ENCODE assay signal across 16 cellular contexts in the genomic region with DNA sequence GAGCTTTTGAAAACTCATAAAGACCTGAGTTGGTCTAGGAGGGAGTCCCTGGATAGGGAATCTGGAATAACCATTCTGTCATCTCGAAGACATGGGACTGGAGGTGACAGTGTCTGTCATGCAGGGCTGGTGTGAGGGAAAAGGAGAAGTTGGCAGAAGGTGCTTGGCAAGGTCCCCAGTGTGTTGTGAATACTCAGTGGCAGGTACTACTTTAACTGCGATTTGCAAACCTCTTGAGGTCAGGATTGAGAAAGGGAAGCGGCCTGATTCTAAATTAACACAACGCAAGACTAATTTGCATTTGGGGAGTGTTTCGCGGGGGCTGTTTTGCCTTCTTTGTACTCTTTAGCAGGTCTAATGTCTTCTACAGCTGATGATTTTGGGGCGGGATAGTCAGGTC.
DNase-seq lines count a peak whose midpoint lies in the region; ATAC-seq and TF ChIP-seq lines count a peak whose summit lies in the region.
"Had no signal": no experiment of that assay in that cellular context is flagged by ENCODE, and none has a peak within 500 bp of the region (broad histone marks: within the 10 kb centered on the region; RNA-seq: fewer than 3 reads in every experiment).

No MANE protein-coding gene starts in this region.

- DNase-seq in GM10248 (ENCODE audit: extremely low spot score): peak; percentile 34
- no peak for DNase-seq in NK-92 (lab: John Stamatoyannopoulos, UW; ENCODE audit: unreplicated experiment)
- no peak for DNase-seq in GDM1 (lab: John Stamatoyannopoulos, UW)
- no peak for DNase-seq in HK-2 (ENCODE audit: unreplicated experiment)
- no peak for DNase-seq in right lobe of liver
- DNase-seq: ACHN; activated CD4-positive, alpha-beta T cell treated with anti-CD3 and anti-CD28 coated beads, Interleukin-2, amount 10 ng/mL, durations not matched to agents 7 days and 5 days; DMS53; foreskin melanocyte; KBM-7; mesendoderm; SW 1271; transverse colon had no signal

- POLR2A ChIA-PET in GM10248 (lab: Yijun Ruan, JAX): no interaction called here

- peak; percentile 44 for ATAC-seq in GM19035 (IDR thresholded peaks at IDR 0.05; ENCODE audit: unreplicated experiment)
- peak; percentile 55 for ATAC-seq in HG02588 (IDR thresholded peaks at IDR 0.05; ENCODE audit: unreplicated experiment)
- ATAC-seq in HG03439 (IDR thresholded peaks at IDR 0.05; ENCODE audit: unreplicated experiment): peak; percentile 38
- no peak for ATAC-seq in right lobe of liver

- peaks cover 0 to 9% (median 0%) of the 10 kb centered on the region in 4 donors for H3K4me1 ChIP-seq in right lobe of liver

- intact Hi-C loops in right lobe of liver (cut with DNase I): no loop called here

- no peak for TF ChIP-seq POLR2A in right lobe of liver (IDR thresholded peaks at IDR 0.05)

- CTCF ChIA-PET in GM10248 (lab: Yijun Ruan, JAX): interaction anchor here (0.6 to 1.9 kb wide), 7 partner anchors 11 to 393 kb away, joined by 3 to 18 read pairs (median 3); no protein-coding TSS in a partner anchor

- no peaks in the 10 kb centered on the region for H3K27me3 ChIP-seq in right lobe of liver
- H3K27me3 ChIP-seq: transverse colon had no signal

- WGBS in right lobe of liver (ENCODE audit: insufficient coverage, low coverage, low lambda C conversion rate, missing lambda C conversion rate): 88% methylated on average over 7 of the region's 7 CpGs

- H3K9me3 ChIP-seq in right lobe of liver: no peaks in the 10 kb centered on the region
- H3K9me3 ChIP-seq: transverse colon had no signal

- H3K4me3 ChIP-seq in right lobe of liver: no peak overlapping the region
- H3K4me3 ChIP-seq: transverse colon had no signal

- H3K27ac ChIP-seq in right lobe of liver: no peak overlapping the region
- H3K27ac ChIP-seq: transverse colon had no signal

- no peaks in the 10 kb centered on the region for H3K36me3 ChIP-seq in right lobe of liver
- H3K36me3 ChIP-seq: transverse colon had no signal

- TF ChIP-seq CTCF in GM10248 (IDR thresholded peaks at IDR 0.05; ENCODE audit: control extremely low read depth, extremely low read depth, low read depth, missing control alignments) (no peak), right lobe of liver (IDR thresholded peaks at IDR 0.05) (no peak)

Comparison
In these comparisons a context has a peak if more than half of its experiments do, and no peak if none do; other contexts are left out.
1. ATAC-seq: peak in GM19035 (single experiment), HG02588 (single experiment) and HG03439 (single experiment); none in right lobe of liver (0 of 4).